ENCODE assay signal across 8 cellular contexts in genomic region chr22:37601540-37602442, GRCh38. TPM values are rescaled to one million over a fixed set of nuclear protein-coding genes. Genes with fewer than 3 reads are reported as not detected.
DNase-seq lines count a peak whose midpoint lies in the region; ATAC-seq, FAIRE-seq and TF ChIP-seq lines count a peak whose summit lies in the region.

No MANE protein-coding gene starts in this region.

- H3K4me3 ChIP-seq in GM12878 (no peak overlapping the region), mesendoderm (ENCODE audit: low read length) (no peak overlapping the region)

- no peaks in the 10 kb centered on the region for H4K20me1 ChIP-seq in GM12878 (ENCODE audit: control insufficient read depth, insufficient read depth)

- CTCF ChIA-PET in GM12878 (lab: Yijun Ruan, JAX), result interaction anchor here (0.6 to 11.8 kb wide), 8 partner anchors 9 to 217 kb away, joined by 3 to 178 read pairs (median 4); partner anchors contain the start of genes LGALS1 and NOL12

- no peaks in the 10 kb centered on the region for H3K9me3 ChIP-seq in GM12878 (replicated peaks; ENCODE audit: control insufficient read depth, insufficient read depth, low read length)

- RAD21 ChIA-PET in GM12878 (lab: Charles Lee; ENCODE audit: unreplicated experiment), result interaction anchor here (0.6 to 1.3 kb wide), 5 partner anchors 10 to 63 kb away, joined by 3 to 8 read pairs (median 4); no protein-coding TSS in a partner anchor

- intact Hi-C loops in GM12878 (cut with micrococcal nuclease; ENCODE audit: unreplicated experiment), result no loop called here

- H3K4me2 ChIP-seq in GM12878 (ENCODE audit: control insufficient read depth, insufficient read depth) (peak overlapping the region; percentile 28), mesendoderm (ENCODE audit: low read length) (no peak overlapping the region)

- no peak overlapping the region for H3K27ac ChIP-seq in GM12878 (ENCODE audit: control insufficient read depth, insufficient read depth)
- H3K27ac ChIP-seq in mesendoderm (ENCODE audit: low read depth, low read length), result no peak overlapping the region

- TF ChIP-seq CTCF in GM12878 (IDR thresholded peaks at IDR 0.05 in 2 of 3, conservative IDR thresholded peaks at IDR 0.05 in 1 of 3; ENCODE audit: control insufficient read depth in 2 of 3, extremely low read depth in 1 of 3, insufficient read depth in 1 of 3, low read depth in 3 of 3, low read length in 3 of 3), result no peak

- peak; percentile 98 for ATAC-seq in GM12878
- no peak for ATAC-seq in HG03460 (IDR thresholded peaks at IDR 0.05; ENCODE audit: unreplicated experiment)

- H3K36me3 ChIP-seq in GM12878 (ENCODE audit: control insufficient read depth in 2 of 2, insufficient read depth in 2 of 2, low read length in 1 of 2) (no peaks in the 10 kb centered on the region), mesendoderm (ENCODE audit: control insufficient read depth, insufficient read depth, low read length) (no peaks in the 10 kb centered on the region)

- H3K23ac ChIP-seq in mesendoderm (ENCODE audit: low read length), result no peak overlapping the region

- SMC1A ChIA-PET in GM12878 (lab: Charles Lee; ENCODE audit: uncharacterized antibody, unreplicated experiment), result interaction anchor here (0.6 to 1.8 kb wide), 3 partner anchors 10 to 31 kb away, joined by 3 to 6 read pairs (median 4); no protein-coding TSS in a partner anchor

- no peak overlapping the region for H2AK5ac ChIP-seq in mesendoderm (ENCODE audit: low read length)

- TF ChIP-seq RAD21 in GM12878 (IDR thresholded peaks at IDR 0.05; ENCODE audit: insufficient read depth, low read depth, low read length), result no peak

- H3K4me1 ChIP-seq in GM12878 (ENCODE audit: control insufficient read depth, insufficient read depth, low read length) (peaks cover 2% of the 10 kb centered on the region; the same call in 1 of the 2 replicates), mesendoderm (ENCODE audit: control insufficient read depth, low read depth, low read length) (peaks cover 3% of the 10 kb centered on the region)

- H3K4ac ChIP-seq in mesendoderm (ENCODE audit: low read depth, low read length), result no peak overlapping the region

- DNase-seq in ELR (ENCODE audit: low read depth), result peak; percentile 65
- peak; percentile 3 for DNase-seq in NCI-H146 treated with DMSO at 0.1 percent for 48 hours (lab: John Stamatoyannopoulos, UW; ENCODE audit: unreplicated experiment)
- DNase-seq in GM12878 (ENCODE audit: low read depth, low spot score), result peak; percentile 42
- peak; percentile 96 for DNase-seq in mesendoderm
- DNase-seq in activated CD4-positive, CD25-positive, alpha-beta regulatory T cell treated with anti-CD3 and anti-CD28 coated beads, Interleukin-2, amount 50 U/mL, for 72 hours, result no peak
- DNase-seq in amygdala (lab: John Stamatoyannopoulos, UW), result no peak
- DNase-seq in COLO829 (ENCODE audit: low spot score), result no peak

- no TSS peak for BruUV-seq in GM12878 (replicated peaks; lab: Mats Ljungman, UMichigan)

- no peak overlapping the region for H3K9ac ChIP-seq in GM12878 (ENCODE audit: control insufficient read depth, insufficient read depth, low read length)
- H3K9ac ChIP-seq in mesendoderm (ENCODE audit: low read length), result peak overlapping the region; percentile 3

- POLR2A ChIA-PET in GM12878 (lab: Charles Lee), result interaction anchor here (0.5 to 1.0 kb wide), 6 partner anchors 10 to 60 kb away, joined by 3 to 4 read pairs (median 3); partner anchors contain the start of gene LGALS2

- H2BK15ac ChIP-seq in mesendoderm (replicated peaks; ENCODE audit: low read depth), result no peak overlapping the region

- H2BK120ac ChIP-seq in mesendoderm (ENCODE audit: low read depth, low read length), result no peak overlapping the region

- in situ Hi-C loops in GM12878 (cut with MboI), result no loop called here

- H3K18ac ChIP-seq in mesendoderm (ENCODE audit: low read length), result no peak overlapping the region

- no peak overlapping the region for H2BK5ac ChIP-seq in mesendoderm (ENCODE audit: low read length)

- H2AFZ ChIP-seq in GM12878 (ENCODE audit: control insufficient read depth, low read depth, low read length), result peak overlapping the region; percentile 32

- no peaks in the 10 kb centered on the region for H3K79me2 ChIP-seq in GM12878 (ENCODE audit: control insufficient read depth, insufficient read depth, low read length)
- no peaks in the 10 kb centered on the region for H3K79me2 ChIP-seq in mesendoderm (ENCODE audit: control insufficient read depth, insufficient read depth, low read length)

- no peak overlapping the region for H4K8ac ChIP-seq in mesendoderm (ENCODE audit: low read depth, low read length)

- 43% methylated on average over 14 of the region's 14 CpGs for WGBS in GM12878 (ENCODE audit: insufficient coverage, insufficient replicate concordance, low lambda C conversion rate, missing lambda C conversion rate)
- WGBS in mesendoderm (ENCODE audit: extremely low coverage, insufficient coverage, low lambda C conversion rate), result no CpG with 5 or more reads among the region's 14 CpGs

- H4K5ac ChIP-seq in mesendoderm (ENCODE audit: low read length), result no peak overlapping the region

- H3K79me1 ChIP-seq in mesendoderm (ENCODE audit: low read length), result no peaks in the 10 kb centered on the region

- TF ChIP-seq POLR2A in GM12878 (IDR thresholded peaks at IDR 0.05; ENCODE audit: low read depth, low read length), result no peak

- H3K56ac ChIP-seq in mesendoderm (ENCODE audit: low read length), result peak overlapping the region; percentile 57

- FAIRE-seq in GM12878 (lab: Jason Lieb, UNC), result peak; percentile 89

- H3K27me3 ChIP-seq in GM12878 (replicated peaks in 1 of 2; ENCODE audit: control insufficient read depth in 2 of 2, insufficient read depth in 2 of 2, low read length in 1 of 2) (no peaks in the 10 kb centered on the region), mesendoderm (ENCODE audit: insufficient read depth, low read length, poor library complexity) (no peaks in the 10 kb centered on the region)

- TF ChIP-seq EP300 in GM12878 (IDR thresholded peaks at IDR 0.05; ENCODE audit: borderline replicate concordance in 1 of 2, control insufficient read depth in 1 of 2, low read depth in 2 of 2, low read length in 2 of 2), result no peak

RNA-seq across cellular contexts. Expression of gene GGA1, which starts 6.8 kb away (rescaled TPM):
- 185 and 204 TPM in 2 replicates for total RNA-seq in GM12878 (2013; cell fraction: nucleolus; rRNA removed)
- total RNA-seq in GM12878 (2014; rRNA removed), result 43.1 and 53.4 TPM in 2 replicates
- 29.1 and 30.4 TPM in 2 replicates for total RNA-seq in GM12878 (2014; rRNA removed; fragmentation: Illumina TruSeq; extraction: Trizol)
- 55.0 and 63.4 TPM in 2 replicates for total RNA-seq in GM12878 (2021)
- 20.6 TPM for polyA plus RNA-seq in GM12878 (2011; ENCODE audit: low read depth)
- polyA plus RNA-seq in GM12878 (2011; rRNA removed), result 38.7 and 43.7 TPM in 2 replicates
- polyA plus RNA-seq in GM12878 (2011; cell fraction: cytosol; rRNA removed), result 29.0 and 49.3 TPM in 2 replicates
- 214 and 255 TPM in 2 replicates for polyA plus RNA-seq in GM12878 (2011; cell fraction: nucleus; rRNA removed)
- 46.2 and 48.1 TPM in 2 replicates for polyA plus RNA-seq in GM12878 (2012)
- 23.4 and 31.6 TPM in 2 replicates for polyA plus RNA-seq in GM12878 (2014; fragmentation: Illumina TruSeq; extraction: Trizol)
- 1 to 10 TPM; 1.4 to 4.8 TPM for polyA plus RNA-seq in GM12878 (2014; fragmentation: Nextera tagmentation; extraction: Ambion mirVana)
- polyA plus RNA-seq in GM12878 (2014; rRNA removed), result 77.8 and 79.4 TPM in 2 replicates
- 10 to 100 TPM; 45.0 to 48.0 TPM for polyA plus RNA-seq in GM12878 (2016; fragmentation: Nextera tagmentation; extraction: Ambion mirVana)
- polyA minus RNA-seq in GM12878 (2011; rRNA and poly(A)+ RNA removed), result 30.1 and 54.2 TPM in 2 replicates
- polyA minus RNA-seq in GM12878 (2011; cell fraction: cytosol; rRNA and poly(A)+ RNA removed), result 15.8 and 17.6 TPM in 2 replicates
- 45.1 and 75.9 TPM in 2 replicates for polyA minus RNA-seq in GM12878 (2011; cell fraction: nucleus; rRNA and poly(A)+ RNA removed)
- polyA plus RNA-seq in mesendoderm (2013, experiment 1 of 2), result 23.0 TPM
- polyA plus RNA-seq in mesendoderm (2013, experiment 2 of 2), result 23.5 TPM

RNA-seq across cellular contexts. Expression of gene LGALS2, which starts 21.9 kb away (rescaled TPM):
- not detected in 2 replicates for total RNA-seq in GM12878 (2013; cell fraction: nucleolus; rRNA removed)
- total RNA-seq in GM12878 (2014; rRNA removed) (0.56 and 0.60 TPM in 2 replicates), GM12878 (2014; rRNA removed; fragmentation: Illumina TruSeq; extraction: Trizol) (0.58 and 0.69 TPM in 2 replicates), GM12878 (2021) (0.67 and 0.85 TPM in 2 replicates)
- not detected for polyA plus RNA-seq in GM12878 (2011; ENCODE audit: low read depth)
- polyA plus RNA-seq in GM12878 (2011; rRNA removed) (1.2 and 2.7 TPM in 2 replicates), GM12878 (2014; fragmentation: Illumina TruSeq; extraction: Trizol) (0.56 TPM in 1 of 2 replicates, not detected in the other), GM12878 (2014; fragmentation: Nextera tagmentation; extraction: Ambion mirVana) (1 to 10 TPM; 1.8 to 2.9 TPM), GM12878 (2014; rRNA removed) (0.77 and 1.9 TPM in 2 replicates), GM12878 (2016; fragmentation: Nextera tagmentation; extraction: Ambion mirVana) (under 1 TPM in 1 of 2 experiments, not detected in 1; 0.38 TPM)
- 1.7 TPM in 2 replicates for polyA plus RNA-seq in GM12878 (2011; cell fraction: cytosol; rRNA removed)
- polyA plus RNA-seq in GM12878 (2011; cell fraction: nucleus; rRNA removed), result 0.41 and 0.51 TPM in 2 replicates
- 0.24 and 0.43 TPM in 2 replicates for polyA plus RNA-seq in GM12878 (2012)
- polyA minus RNA-seq in GM12878 (2011; rRNA and poly(A)+ RNA removed), result 0.46 and 0.95 TPM in 2 replicates
- not detected in 2 replicates for polyA minus RNA-seq in GM12878 (2011; cell fraction: cytosol; rRNA and poly(A)+ RNA removed)
- polyA minus RNA-seq in GM12878 (2011; cell fraction: nucleus; rRNA and poly(A)+ RNA removed), result not detected in 2 replicates
- polyA plus RNA-seq in mesendoderm (2013, experiment 1 of 2), result not detected
- not detected for polyA plus RNA-seq in mesendoderm (2013, experiment 2 of 2)

RNA-seq across cellular contexts. Expression of gene SH3BP1, which starts 37.7 kb away (rescaled TPM):
- total RNA-seq in GM12878 (2013; cell fraction: nucleolus; rRNA removed), result 73.5 and 76.3 TPM in 2 replicates
- total RNA-seq in GM12878 (2014; rRNA removed), result 34.0 and 37.5 TPM in 2 replicates
- total RNA-seq in GM12878 (2014; rRNA removed; fragmentation: Illumina TruSeq; extraction: Trizol), result 16.8 and 17.9 TPM in 2 replicates
- total RNA-seq in GM12878 (2021), result 67.0 and 70.5 TPM in 2 replicates
- 126 TPM for polyA plus RNA-seq in GM12878 (2011; ENCODE audit: low read depth)
- 14.5 and 27.0 TPM in 2 replicates for polyA plus RNA-seq in GM12878 (2011; rRNA removed)
- polyA plus RNA-seq in GM12878 (2011; cell fraction: cytosol; rRNA removed), result 37.4 and 46.9 TPM in 2 replicates
- 135 and 140 TPM in 2 replicates for polyA plus RNA-seq in GM12878 (2011; cell fraction: nucleus; rRNA removed)
- polyA plus RNA-seq in GM12878 (2012), result 56.7 and 111 TPM in 2 replicates
- 22.9 and 58.6 TPM in 2 replicates for polyA plus RNA-seq in GM12878 (2014; fragmentation: Illumina TruSeq; extraction: Trizol)
- polyA plus RNA-seq in GM12878 (2014; fragmentation: Nextera tagmentation; extraction: Ambion mirVana), result 1 to 10 TPM in 1 of 2 experiments, under 1 TPM in 1; 0.29 to 1.1 TPM
- 31.7 and 43.3 TPM in 2 replicates for polyA plus RNA-seq in GM12878 (2014; rRNA removed)
- polyA plus RNA-seq in GM12878 (2016; fragmentation: Nextera tagmentation; extraction: Ambion mirVana), result 1 to 10 TPM; 4.8 to 9.9 TPM
- 39.4 and 47.3 TPM in 2 replicates for polyA minus RNA-seq in GM12878 (2011; rRNA and poly(A)+ RNA removed)
- polyA minus RNA-seq in GM12878 (2011; cell fraction: cytosol; rRNA and poly(A)+ RNA removed), result 11.4 and 39.4 TPM in 2 replicates
- 33.5 and 50.5 TPM in 2 replicates for polyA minus RNA-seq in GM12878 (2011; cell fraction: nucleus; rRNA and poly(A)+ RNA removed)
- 19.3 TPM for polyA plus RNA-seq in mesendoderm (2013, experiment 1 of 2)
- 19.6 TPM for polyA plus RNA-seq in mesendoderm (2013, experiment 2 of 2)

RNA-seq across cellular contexts. Expression of gene CDC42EP1, which starts 41.5 kb away (rescaled TPM):
- not detected in 2 replicates for total RNA-seq in GM12878 (2013; cell fraction: nucleolus; rRNA removed)
- total RNA-seq in GM12878 (2014; rRNA removed) (not detected in 2 replicates), GM12878 (2014; rRNA removed; fragmentation: Illumina TruSeq; extraction: Trizol) (not detected in 2 replicates), GM12878 (2021) (0.19 and 0.33 TPM in 2 replicates)
- polyA plus RNA-seq in GM12878 (2011; ENCODE audit: low read depth), result not detected
- polyA plus RNA-seq in GM12878 (2011; rRNA removed) (not detected in 2 replicates), GM12878 (2014; fragmentation: Illumina TruSeq; extraction: Trizol) (not detected in 2 replicates), GM12878 (2014; fragmentation: Nextera tagmentation; extraction: Ambion mirVana) (not detected), GM12878 (2014; rRNA removed) (0.04 TPM in 1 of 2 replicates, not detected in the other), GM12878 (2016; fragmentation: Nextera tagmentation; extraction: Ambion mirVana) (under 1 TPM in 1 of 2 experiments, not detected in 1; 0.09 TPM)
- polyA plus RNA-seq in GM12878 (2011; cell fraction: cytosol; rRNA removed), result not detected in 2 replicates
- 0.04 and 0.06 TPM in 2 replicates for polyA plus RNA-seq in GM12878 (2011; cell fraction: nucleus; rRNA removed)
- polyA plus RNA-seq in GM12878 (2012), result not detected in 2 replicates
- polyA minus RNA-seq in GM12878 (2011; rRNA and poly(A)+ RNA removed), result not detected in 2 replicates
- 0.42 and 0.67 TPM in 2 replicates for polyA minus RNA-seq in GM12878 (2011; cell fraction: cytosol; rRNA and poly(A)+ RNA removed)
- 0.19 TPM in 1 of 2 replicates, not detected in the other for polyA minus RNA-seq in GM12878 (2011; cell fraction: nucleus; rRNA and poly(A)+ RNA removed)
- 70.7 TPM for polyA plus RNA-seq in mesendoderm (2013, experiment 1 of 2)
- 66.2 TPM for polyA plus RNA-seq in mesendoderm (2013, experiment 2 of 2)

RNA-seq across cellular contexts. Expression of gene PDXP, which starts 56.7 kb away (rescaled TPM):
- 7.4 and 8.6 TPM in 2 replicates for total RNA-seq in GM12878 (2013; cell fraction: nucleolus; rRNA removed)
- total RNA-seq in GM12878 (2014; rRNA removed) (36.8 and 41.1 TPM in 2 replicates), GM12878 (2014; rRNA removed; fragmentation: Illumina TruSeq; extraction: Trizol) (27.2 and 29.7 TPM in 2 replicates), GM12878 (2021) (38.6 and 44.7 TPM in 2 replicates)
- polyA plus RNA-seq in GM12878 (2011; ENCODE audit: low read depth), result 14.9 TPM
- polyA plus RNA-seq in GM12878 (2011; rRNA removed) (25.4 and 39.4 TPM in 2 replicates), GM12878 (2014; fragmentation: Illumina TruSeq; extraction: Trizol) (30.1 and 40.0 TPM in 2 replicates), GM12878 (2014; fragmentation: Nextera tagmentation; extraction: Ambion mirVana) (10 to 100 TPM in 1 of 2 experiments, 1 to 10 TPM in 1; 9.8 to 15.2 TPM), GM12878 (2014; rRNA removed) (56.7 and 57.9 TPM in 2 replicates), GM12878 (2016; fragmentation: Nextera tagmentation; extraction: Ambion mirVana) (1 to 10 TPM; 4.4 to 4.8 TPM)
- polyA plus RNA-seq in GM12878 (2011; cell fraction: cytosol; rRNA removed), result 66.8 and 73.1 TPM in 2 replicates
- 26.0 and 35.5 TPM in 2 replicates for polyA plus RNA-seq in GM12878 (2011; cell fraction: nucleus; rRNA removed)
- 17.7 and 26.5 TPM in 2 replicates for polyA plus RNA-seq in GM12878 (2012)
- 22.2 and 37.3 TPM in 2 replicates for polyA minus RNA-seq in GM12878 (2011; rRNA and poly(A)+ RNA removed)
- polyA minus RNA-seq in GM12878 (2011; cell fraction: cytosol; rRNA and poly(A)+ RNA removed), result 11.4 and 17.4 TPM in 2 replicates
- 7.3 and 9.7 TPM in 2 replicates for polyA minus RNA-seq in GM12878 (2011; cell fraction: nucleus; rRNA and poly(A)+ RNA removed)
- 20.0 TPM for polyA plus RNA-seq in mesendoderm (2013, experiment 1 of 2)
- polyA plus RNA-seq in mesendoderm (2013, experiment 2 of 2), result 20.2 TPM

Comparison
In these comparisons a context has a peak if more than half of its experiments do, and no peak if none do; other contexts are left out.
1. DNase-seq: peak in ELR (single experiment), NCI-H146 treated with DMSO at 0.1 percent for 48 hours (single experiment), GM12878 (single experiment) and mesendoderm (single experiment); none in activated CD4-positive, CD25-positive, alpha-beta regulatory T cell treated with anti-CD3 and anti-CD28 coated beads, Interleukin-2, amount 50 U/mL, for 72 hours (single experiment), amygdala (0 of 56) and COLO829 (single experiment).